ENCODE assay signal across 8 cellular contexts in the genomic region with DNA sequence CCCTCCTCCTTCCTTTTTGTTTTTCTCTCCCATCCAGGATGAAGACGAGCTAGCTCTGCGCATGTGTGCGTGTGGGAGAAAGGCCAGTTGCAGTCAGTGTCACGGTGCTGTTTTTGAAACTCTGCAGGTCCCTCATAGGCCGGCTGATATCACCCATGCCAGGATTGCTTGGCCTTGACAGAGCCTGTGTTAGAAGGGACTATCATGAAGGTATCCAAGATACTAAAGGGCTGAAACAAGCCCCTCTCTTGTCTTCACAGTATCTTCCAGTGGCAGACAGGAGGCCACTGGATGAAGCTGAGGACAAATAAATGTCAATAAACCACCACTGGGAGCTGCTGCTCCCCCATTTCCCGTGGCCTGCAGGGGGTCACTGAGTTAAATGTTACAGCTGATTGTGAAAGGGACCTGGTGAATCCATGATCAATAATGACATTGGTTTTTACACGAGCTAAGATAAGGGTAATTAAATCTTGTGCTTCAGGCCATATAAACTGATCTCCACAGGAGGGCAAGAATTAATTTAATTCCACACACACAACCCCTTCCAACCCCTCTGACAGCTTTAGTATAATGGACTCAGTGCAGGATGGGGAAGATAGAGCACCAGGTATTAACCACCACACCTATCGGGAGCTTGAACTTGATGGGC.
DNase-seq lines count a peak whose midpoint lies in the region; ATAC-seq and TF ChIP-seq lines count a peak whose summit lies in the region.

No MANE protein-coding gene starts in this region.

- peak; percentile 39 for DNase-seq in COLO668 (lab: John Stamatoyannopoulos, UW; ENCODE audit: unreplicated experiment)
- DNase-seq in heart left ventricle: peak in 4 of 5 donors; percentile 73 to 85 (median 82)
- peak in 1 of 2 donors; percentile 73 for DNase-seq in psoas muscle
- DNase-seq in NCI-H524 (lab: John Stamatoyannopoulos, UW): no peak
- DNase-seq in NAMALWA (ENCODE audit: low spot score): no peak
- DNase-seq in HuH-7 (ENCODE audit: low spot score): no peak

- H3K27ac ChIP-seq in VCaP (peak overlapping the region; percentile 97), heart left ventricle (peak overlapping the region; percentile 69 to 99 (median 89)), psoas muscle (peak overlapping the region; percentile 98)

- no peaks in the 10 kb centered on the region for H3K9me3 ChIP-seq in heart left ventricle
- H3K9me3 ChIP-seq in psoas muscle: no peaks in the 10 kb centered on the region

- H3K27me3 ChIP-seq in heart left ventricle (no peaks in the 10 kb centered on the region), psoas muscle (ENCODE audit: insufficient read depth in 3 of 3, low read length in 2 of 3) (no peaks in the 10 kb centered on the region)

- no peak for TF ChIP-seq POLR2A in heart left ventricle (IDR thresholded peaks at IDR 0.05)

- peaks cover 12 to 82% (median 54%) of the 10 kb centered on the region in 12 donors for H3K4me1 ChIP-seq in heart left ventricle
- H3K4me1 ChIP-seq in psoas muscle: peaks cover 72% of the 10 kb centered on the region

- WGBS in heart left ventricle, 4 donors: 35 to 50% (median 46%) methylated on average over 8 of the region's 8 CpGs
- whole genome bisulfite sequencing in psoas muscle, 3 donors: 22 to 46% (median 34%) methylated on average over 8 of the region's 8 CpGs

- H3K36me3 ChIP-seq in heart left ventricle (no peaks in the 10 kb centered on the region), psoas muscle (ENCODE audit: insufficient read depth in 1 of 2, low read depth in 1 of 2) (no peaks in the 10 kb centered on the region)

- TF ChIP-seq CTCF in VCaP (conservative IDR thresholded peaks at IDR 0.05) (no peak), heart left ventricle (IDR thresholded peaks at IDR 0.05) (peak in 3 of 12 donors; percentile 8 to 26 (median 23)), psoas muscle (IDR thresholded peaks at IDR 0.05) (no peak)

- H3K4me3 ChIP-seq in heart left ventricle: no peak overlapping the region
- no peak overlapping the region for H3K4me3 ChIP-seq in psoas muscle

- intact Hi-C loops in heart left ventricle (cut with DNase I): loop anchor here in 5 of 10 donors (2.0 to 5.0 kb wide), 2 partner anchors 23 to 39 kb away; no protein-coding TSS in a partner anchor
- intact Hi-C loops in psoas muscle (cut with DNase I): no loop called here

- ATAC-seq in heart left ventricle (peak; percentile 77 to 84 (median 80)), psoas muscle (peak; percentile 32 to 62 (median 55)), GM21360 (IDR thresholded peaks at IDR 0.05; ENCODE audit: unreplicated experiment) (no peak)

Comparison
In these comparisons a context has a peak if more than half of its experiments do, and no peak if none do; other contexts are left out.
1. DNase-seq: peak in COLO668 (single experiment) and heart left ventricle (4 of 5); none in NCI-H524 (0 of 2), NAMALWA (single experiment) and HuH-7 (single experiment).
2. Peak in every context shown above with its lines, with median percentiles within 50 percentile points of each other: H3K27ac ChIP-seq.